In the genomic region with DNA sequence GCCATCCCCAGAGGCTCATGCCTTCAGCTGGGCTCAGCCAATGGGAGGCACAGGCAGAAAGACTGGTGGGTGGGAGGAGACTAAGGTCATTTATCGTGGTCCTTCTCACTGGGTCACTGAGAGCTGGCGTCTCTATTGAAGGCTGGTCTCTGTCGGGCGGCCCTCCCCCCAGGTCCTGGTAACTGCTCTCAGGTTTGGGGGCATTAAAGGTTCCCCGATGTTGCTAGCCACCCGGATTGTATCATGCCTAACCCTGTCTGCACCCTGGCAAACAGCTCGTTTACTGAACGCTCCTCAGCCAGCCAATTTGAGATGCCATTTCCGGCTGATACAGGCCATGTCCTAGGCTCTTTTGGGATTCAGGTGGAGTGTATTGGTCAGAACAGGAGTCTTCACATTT, we compare ENCODE assay signal across 14 cellular contexts. TPM values are rescaled to one million over a fixed set of nuclear protein-coding genes. Genes with fewer than 3 reads are reported as not detected.
A peak's percentile ranks its signal among the peaks of the same experiment; 100 is the strongest.
DNase-seq lines count a peak whose midpoint lies in the region; ATAC-seq and TF ChIP-seq lines count a peak whose summit lies in the region.
"Had no signal": no experiment of that assay in that cellular context is flagged by ENCODE, and none has a peak within 500 bp of the region (broad histone marks: within the 10 kb centered on the region; RNA-seq: fewer than 3 reads in every experiment).

No MANE protein-coding gene starts in this region.

- WGBS in GM23248 (ENCODE audit: low coverage in 1 of 2, low lambda C conversion rate in 2 of 2, missing lambda C conversion rate in 2 of 2), 2 experiments: 50 to 59% methylated on average over 9 of the region's 9 CpGs
- 61 to 77% methylated on average over 9 of the region's 9 CpGs for WGBS in body of pancreas, 2 donors

- intact Hi-C loops in body of pancreas (cut with DNase I) (no loop called here), left lung (cut with DNase I) (no loop called here)

- H3F3A ChIP-seq in GM23248 (ENCODE audit: insufficient read depth): peaks cover 62% of the 10 kb centered on the region

- H3K9ac ChIP-seq in GM23248: peak overlapping the region; percentile 73
- peak overlapping the region in 1 of 5 donors; percentile 4 for H3K9ac ChIP-seq in subcutaneous abdominal adipose tissue (ENCODE audit: low read length in 5 of 5)

- TF ChIP-seq CTCF in body of pancreas (IDR thresholded peaks at IDR 0.05) (no peak), left lung (IDR thresholded peaks at IDR 0.05) (no peak)

- peak overlapping the region; percentile 67 for H2AFZ ChIP-seq in GM23248

- H3K9me3 ChIP-seq in GM23248 (ENCODE audit: low read depth): no peaks in the 10 kb centered on the region
- H3K9me3 ChIP-seq in body of pancreas: no peaks in the 10 kb centered on the region
- no peaks in the 10 kb centered on the region for H3K9me3 ChIP-seq in left lung
- H3K9me3 ChIP-seq in subcutaneous abdominal adipose tissue (ENCODE audit: control insufficient read depth in 5 of 5, low read length in 5 of 5): no peaks in the 10 kb centered on the region

- H3K36me3 Mint-ChIP-seq in activated T-helper 17 cell treated with anti-CD3 and anti-CD28 coated beads, Interleukin-2, amount 50 U/mL, for 72 hours (ENCODE audit: low read depth): peaks cover 31% of the 10 kb centered on the region
- peaks cover 11 to 23% (median 12%) of the 10 kb centered on the region in 3 donors for H3K36me3 Mint-ChIP-seq in immature natural killer cell

- H3K4me3 Mint-ChIP-seq in activated T-helper 17 cell treated with anti-CD3 and anti-CD28 coated beads, Interleukin-2, amount 50 U/mL, for 72 hours: no peak overlapping the region
- no peak overlapping the region for H3K4me3 Mint-ChIP-seq in immature natural killer cell
- H3K4me3 Mint-ChIP-seq: B cell; T-helper 1 cell treated with Interleukin-12 subunit alpha and Interleukin-12 subunit beta and Interleukin-4 antibody, amounts not matched to agents 30 μg/mL and 1 μg/mL, for 36 hours had no signal

- ATAC-seq in body of pancreas: peak; percentile 4
- no peak for ATAC-seq in left lung
- ATAC-seq in activated T-helper 17 cell treated with anti-CD3 and anti-CD28 coated beads, Interleukin-2, amount 50 U/mL, for 72 hours (replicated peaks): no peak
- ATAC-seq in GM19324 (IDR thresholded peaks at IDR 0.05; ENCODE audit: low FRiP score, unreplicated experiment): no peak
- ATAC-seq in GM21825 (IDR thresholded peaks at IDR 0.05; ENCODE audit: unreplicated experiment): no peak

- H3K79me2 ChIP-seq in GM23248 (ENCODE audit: insufficient read depth): no peaks in the 10 kb centered on the region

- no peaks in the 10 kb centered on the region for H3K9me3 Mint-ChIP-seq in activated T-helper 17 cell treated with anti-CD3 and anti-CD28 coated beads, Interleukin-2, amount 50 U/mL, for 72 hours
- H3K9me3 Mint-ChIP-seq in immature natural killer cell: no peaks in the 10 kb centered on the region
- H3K9me3 Mint-ChIP-seq: T-helper 1 cell treated with Interleukin-12 subunit alpha and Interleukin-12 subunit beta and Interleukin-4 antibody, amounts not matched to agents 30 μg/mL and 1 μg/mL, for 36 hours had no signal

- no peak overlapping the region for H3K27ac Mint-ChIP-seq in activated T-helper 17 cell treated with anti-CD3 and anti-CD28 coated beads, Interleukin-2, amount 50 U/mL, for 72 hours
- H3K27ac Mint-ChIP-seq in immature natural killer cell: no peak overlapping the region
- H3K27ac Mint-ChIP-seq: B cell; T-helper 1 cell treated with Interleukin-12 subunit alpha and Interleukin-12 subunit beta and Interleukin-4 antibody, amounts not matched to agents 30 μg/mL and 1 μg/mL, for 36 hours had no signal

- H3K4me3 ChIP-seq in GM23248 (peak overlapping the region; percentile 34), body of pancreas (no peak overlapping the region), left lung (no peak overlapping the region), subcutaneous abdominal adipose tissue (ENCODE audit: low read depth in 1 of 5, low read length in 5 of 5) (peak overlapping the region in 4 of 5 donors; percentile 4 to 41 (median 27))

- H3K9me2 ChIP-seq in GM23248 (ENCODE audit: insufficient read depth): no peaks in the 10 kb centered on the region

- TF ChIP-seq POLR2A in body of pancreas (IDR thresholded peaks at IDR 0.05): no peak

- H3K4me2 ChIP-seq in GM23248 (ENCODE audit: unreplicated experiment): peak overlapping the region; percentile 76

- H3K36me3 ChIP-seq in GM23248 (ENCODE audit: low read depth) (peaks cover 10% of the 10 kb centered on the region), body of pancreas (replicated peaks in 1 of 2; ENCODE audit: insufficient read depth in 1 of 2, low read depth in 2 of 2) (peaks cover 8 to 10% of the 10 kb centered on the region in 2 donors), left lung (peaks cover 0 to 33% of the 10 kb centered on the region in 2 donors), subcutaneous abdominal adipose tissue (ENCODE audit: control insufficient read depth in 5 of 5, insufficient read depth in 5 of 5, low read length in 5 of 5) (peaks cover 10 to 30% (median 25%) of the 10 kb centered on the region in 5 donors)

- DNase-seq in GM23248 (no peak), body of pancreas (no peak), left lung (no peak), immature natural killer cell (no peak)
- DNase-seq: activated CD4-positive, CD25-positive, alpha-beta regulatory T cell; DMS 273 treated with DMSO at 0.1 percent for 48 hours; NCI-H2029; NCI-H526 treated with DMSO at 0.1 percent for 48 hours had no signal

- in situ Hi-C loops in GM23248 (cut with MboI): loop anchor here (10.0 to 25.0 kb wide), 2 partner anchors 354 to 652 kb away; partner anchors contain the start of gene LRRK1

- H3K4me1 Mint-ChIP-seq in activated T-helper 17 cell treated with anti-CD3 and anti-CD28 coated beads, Interleukin-2, amount 50 U/mL, for 72 hours: peaks cover 7% of the 10 kb centered on the region
- peaks cover 10 to 18% of the 10 kb centered on the region in 2 donors for H3K4me1 Mint-ChIP-seq in immature natural killer cell
- H3K4me1 Mint-ChIP-seq: B cell had no signal

- H3K27me3 ChIP-seq in GM23248 (replicated peaks; ENCODE audit: insufficient read depth) (no peaks in the 10 kb centered on the region), body of pancreas (no peaks in the 10 kb centered on the region), left lung (no peaks in the 10 kb centered on the region), subcutaneous abdominal adipose tissue (ENCODE audit: control insufficient read depth in 5 of 5, insufficient read depth in 4 of 5, low read length in 5 of 5) (no peaks in the 10 kb centered on the region)

- H3K4me1 ChIP-seq in GM23248 (ENCODE audit: insufficient read depth): peaks cover 33% of the 10 kb centered on the region
- peaks cover 20% of the 10 kb centered on the region for H3K4me1 ChIP-seq in body of pancreas
- H3K4me1 ChIP-seq in left lung: peaks cover 0 to 15% of the 10 kb centered on the region in 2 donors
- H3K4me1 ChIP-seq in subcutaneous abdominal adipose tissue (ENCODE audit: control insufficient read depth in 5 of 5, insufficient read depth in 5 of 5, low read length in 5 of 5): peaks cover 7 to 29% (median 27%) of the 10 kb centered on the region in 5 donors

- H3K27me3 Mint-ChIP-seq in activated T-helper 17 cell treated with anti-CD3 and anti-CD28 coated beads, Interleukin-2, amount 50 U/mL, for 72 hours: no peaks in the 10 kb centered on the region
- H3K27me3 Mint-ChIP-seq in immature natural killer cell (ENCODE audit: low read depth in 3 of 3): peaks cover 0 to 4% (median under 1%) of the 10 kb centered on the region in 3 donors
- H3K27me3 Mint-ChIP-seq: B cell had no signal

- H3K27ac ChIP-seq in GM23248 (peak overlapping the region; percentile 86), body of pancreas (peak overlapping the region; percentile 45 to 80 (median 59)), left lung (peak overlapping the region; percentile 48 to 57), subcutaneous abdominal adipose tissue (ENCODE audit: low read depth, low read length) (no peak overlapping the region)

- H4K20me1 ChIP-seq in GM23248 (ENCODE audit: insufficient read depth): no peaks in the 10 kb centered on the region

RNA-seq across cellular contexts. Expression of gene SELENOS, which starts 10.5 kb away (rescaled TPM):
- total RNA-seq in GM23248 (2014; rRNA removed; shearing (Covaris generic)): 98.7 and 98.9 TPM in 2 replicates
- polyA plus RNA-seq in GM23248 (2016; fragmentation: Nextera tagmentation; extraction: Ambion mirVana): 142 TPM in 2 replicates
- total RNA-seq in body of pancreas: 10 to 100 TPM; 37.2 to 45.1 TPM
- total RNA-seq in left lung: 10 to 100 TPM; 62.8 to 78.7 TPM
- total RNA-seq in activated T-helper 17 cell treated with anti-CD3 and anti-CD28 coated beads, Interleukin-2, amount 50 U/mL, for 72 hours: 10 to 100 TPM; 22.6 to 32.2 TPM
- polyA plus RNA-seq in immature natural killer cell: 100 to 1,000 TPM in 1 of 3 donors, 10 to 100 TPM in 2; 88.7 to 122 (median 94.9) TPM

RNA-seq across cellular contexts. Expression of gene CHSY1, which starts 14.9 kb away (rescaled TPM):
- 29.8 and 31.3 TPM in 2 replicates for total RNA-seq in GM23248 (2014; rRNA removed; shearing (Covaris generic))
- polyA plus RNA-seq in GM23248 (2016; fragmentation: Nextera tagmentation; extraction: Ambion mirVana) (4.8 and 5.2 TPM in 2 replicates), immature natural killer cell (1 to 10 TPM; 2.8 to 4.0 (median 2.8) TPM)
- total RNA-seq in body of pancreas (10 to 100 TPM in 1 of 2 donors, 1 to 10 TPM in 1; 7.8 to 12.2 TPM), left lung (10 to 100 TPM; 33.3 to 34.6 TPM)
- 100 to 1,000 TPM in 1 of 2 donors, 10 to 100 TPM in 1; 47.4 to 114 TPM for total RNA-seq in activated T-helper 17 cell treated with anti-CD3 and anti-CD28 coated beads, Interleukin-2, amount 50 U/mL, for 72 hours

RNA-seq across cellular contexts. Expression of gene SNRPA1, which starts 28.3 kb away (rescaled TPM):
- total RNA-seq in GM23248 (2014; rRNA removed; shearing (Covaris generic)): 29.3 and 35.2 TPM in 2 replicates
- polyA plus RNA-seq in GM23248 (2016; fragmentation: Nextera tagmentation; extraction: Ambion mirVana): 67.7 and 70.4 TPM in 2 replicates
- total RNA-seq in body of pancreas: 10 to 100 TPM; 26.2 to 29.7 TPM
- total RNA-seq in left lung: 10 to 100 TPM; 34.4 to 49.9 TPM
- total RNA-seq in activated T-helper 17 cell treated with anti-CD3 and anti-CD28 coated beads, Interleukin-2, amount 50 U/mL, for 72 hours: 100 to 1,000 TPM; 127 to 174 TPM
- 10 to 100 TPM; 38.6 to 65.0 (median 53.4) TPM for polyA plus RNA-seq in immature natural killer cell

Comparison
In these comparisons a context has a peak if more than half of its experiments do, and no peak if none do; other contexts are left out.
1. H3K4me3 ChIP-seq: peak in GM23248 (single experiment) and subcutaneous abdominal adipose tissue (4 of 5); none in body of pancreas (0 of 2) and left lung (0 of 2).